ENCODE assay signal across 12 cellular contexts in the genomic region with DNA sequence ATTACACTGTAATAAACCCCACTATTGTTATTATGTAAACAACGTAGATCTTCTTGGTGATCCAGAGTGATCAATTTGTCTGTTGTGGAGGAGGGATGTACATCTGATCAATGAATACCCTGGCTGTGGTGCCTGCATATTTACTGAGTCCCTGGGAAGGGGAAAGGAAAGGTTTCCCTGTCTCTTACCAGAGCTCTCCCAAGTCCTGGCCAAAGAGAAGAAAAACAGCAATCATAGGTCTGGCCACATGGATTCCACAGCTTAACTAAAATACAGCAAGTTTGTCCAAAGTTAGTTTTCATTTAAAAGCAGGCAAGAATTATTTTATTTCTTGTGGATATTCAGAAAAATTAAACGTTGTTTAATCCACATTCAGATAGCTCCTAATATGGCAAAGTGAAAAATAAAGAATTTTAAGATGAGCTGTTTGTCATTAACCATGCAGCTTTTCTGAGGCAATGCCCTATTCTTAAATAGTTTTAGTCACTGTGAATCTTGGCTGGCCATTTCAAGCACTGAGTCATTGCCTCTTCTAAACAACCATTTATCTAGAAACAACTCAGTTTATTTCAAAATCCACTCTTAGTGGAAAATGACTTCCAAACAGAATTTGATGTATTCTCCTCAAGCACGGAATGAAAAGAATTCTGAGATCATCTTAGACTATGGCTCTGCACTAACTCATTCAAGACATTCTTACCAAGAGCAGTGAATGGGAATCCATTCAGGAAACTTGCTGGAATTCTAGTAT.
DNase-seq lines count a peak whose midpoint lies in the region; ATAC-seq, FAIRE-seq and TF ChIP-seq lines count a peak whose summit lies in the region.
"Had no signal": no experiment of that assay in that cellular context is flagged by ENCODE, and none has a peak within 500 bp of the region (broad histone marks: within the 10 kb centered on the region; RNA-seq: fewer than 3 reads in every experiment).

No MANE protein-coding gene starts in this region.

- no peaks in the 10 kb centered on the region for H3K36me3 ChIP-seq in muscle layer of duodenum (ENCODE audit: control insufficient read depth in 1 of 2, insufficient read depth in 2 of 2, low read length in 2 of 2)
- no peaks in the 10 kb centered on the region for H3K36me3 ChIP-seq in thyroid gland
- H3K36me3 ChIP-seq: BE2C, ovary had no signal

- TF ChIP-seq CTCF in A549 (IDR thresholded peaks at IDR 0.05), result no peak
- TF ChIP-seq CTCF in type B pancreatic cell (conservative IDR thresholded peaks at IDR 0.05), result no peak
- no peak for TF ChIP-seq CTCF in thyroid gland (IDR thresholded peaks at IDR 0.05)

- WGBS in A549 (ENCODE audit: missing lambda C conversion rate), result 35% methylated on average over 3 of the region's 3 CpGs
- 58 to 66% methylated on average over 3 of the region's 3 CpGs for WGBS in thyroid gland, 2 donors

- POLR2A ChIA-PET in A549 (lab: Yijun Ruan, JAX), result no interaction called here

- no peaks in the 10 kb centered on the region for H3K36me3 Mint-ChIP-seq in type B pancreatic cell

- intact Hi-C loops in thyroid gland (cut with DNase I), result no loop called here

- ATAC-seq in A549, result peak in 1 of 2 experiments; percentile 60; a peak in 4 of 6 replicates
- ATAC-seq in HG03097 (IDR thresholded peaks at IDR 0.05; ENCODE audit: low FRiP score, unreplicated experiment), result no peak

- CTCF ChIA-PET in A549 (lab: Yijun Ruan, JAX), result no interaction called here

- TF ChIP-seq EP300 in A549 (IDR thresholded peaks at IDR 0.05), result no peak

- H3K9me3 Mint-ChIP-seq in type B pancreatic cell, result no peaks in the 10 kb centered on the region

- H3K4me1 Mint-ChIP-seq in type B pancreatic cell (ENCODE audit: unreplicated experiment), result no peaks in the 10 kb centered on the region

- peak overlapping the region; percentile 40 to 44; a peak in 4 of 6 replicates for H3K27ac ChIP-seq in A549
- H3K27ac ChIP-seq in muscle layer of duodenum (ENCODE audit: low read length), result peak overlapping the region; percentile 85
- H3K27ac ChIP-seq in thyroid gland, result no peak overlapping the region
- H3K27ac ChIP-seq: ovary had no signal

- no peaks in the 10 kb centered on the region for H3K9me3 ChIP-seq in A549
- no peaks in the 10 kb centered on the region for H3K9me3 ChIP-seq in muscle layer of duodenum (ENCODE audit: control insufficient read depth in 1 of 2, low read length in 2 of 2)
- H3K9me3 ChIP-seq in thyroid gland, result no peaks in the 10 kb centered on the region
- H3K9me3 ChIP-seq: BE2C, ovary had no signal

- DNase-seq in A549 (ENCODE audit: low read depth in 1 of 2, low spot score in 1 of 2) (peak in 1 of 2 experiments; percentile 15), NCI-H226 (peak; percentile 86), fibroblast of gingiva (ENCODE audit: low read depth) (peak; percentile 92), type B pancreatic cell (ENCODE audit: extremely low spot score, unreplicated experiment) (no peak), iPS-NIHi7 (ENCODE audit: extremely low spot score) (no peak), thyroid gland (no peak)
- DNase-seq: BE2C, glutamatergic neuron, H7 had no signal

- FAIRE-seq in A549 (lab: Jason Lieb, UNC), result no peak

- no peak for TF ChIP-seq RAD21 in A549 (conservative IDR thresholded peaks at IDR 0.05 in 1 of 2, IDR thresholded peaks at IDR 0.05 in 1 of 2)

- H3K27me3 ChIP-seq in muscle layer of duodenum (ENCODE audit: low read depth, low read length), result no peaks in the 10 kb centered on the region
- H3K27me3 ChIP-seq in thyroid gland, result no peaks in the 10 kb centered on the region
- H3K27me3 ChIP-seq: BE2C, ovary had no signal

- H3K27me3 Mint-ChIP-seq in type B pancreatic cell, result peaks cover 3% of the 10 kb centered on the region

- H3K27ac Mint-ChIP-seq in type B pancreatic cell, result no peak overlapping the region

- no peak overlapping the region for H3K4me3 ChIP-seq in A549
- no peak overlapping the region for H3K4me3 ChIP-seq in muscle layer of duodenum (ENCODE audit: low read depth in 1 of 2, low read length in 2 of 2)
- no peak overlapping the region for H3K4me3 ChIP-seq in thyroid gland (replicated peaks in 1 of 3)
- H3K4me3 ChIP-seq: ovary had no signal

- H3K4me1 ChIP-seq in A549 (peaks cover 12% of the 10 kb centered on the region; the same call in 2 of the 3 replicates), muscle layer of duodenum (ENCODE audit: control insufficient read depth in 1 of 2, insufficient read depth in 2 of 2, low read length in 2 of 2) (peaks cover 2 to 5% of the 10 kb centered on the region in 2 donors), thyroid gland (no peaks in the 10 kb centered on the region)
- H3K4me1 ChIP-seq: BE2C had no signal

- no peak overlapping the region for H3K4me3 Mint-ChIP-seq in type B pancreatic cell

- H3K4me2 ChIP-seq in A549, result peak overlapping the region; percentile 35

- TF ChIP-seq POLR2A in A549 (IDR thresholded peaks at IDR 0.05; ENCODE audit: low read length) (no peak), thyroid gland (IDR thresholded peaks at IDR 0.05) (no peak)

TF ChIP-seq in A549, 52 proteins besides CTCF, POLR2A, EP300 and RAD21:
- TF ChIP-seq FOSL2 (IDR thresholded peaks at IDR 0.05) (no peak), FOSL2 (CRISPR knock-in tag; IDR thresholded peaks at IDR 0.05) (peak; percentile 11; the same call in 1 of the 2 replicates), HMGXB4 (CRISPR knock-in tag; IDR thresholded peaks at IDR 0.05; ENCODE audit: borderline replicate concordance) (no peak), CBX2 (IDR thresholded peaks at IDR 0.05; ENCODE audit: borderline replicate concordance, low read depth) (no peak), JUNB (IDR thresholded peaks at IDR 0.05) (peak; percentile 30; the same call in 1 of the 2 replicates)

Comparison
In these comparisons a context has a peak if more than half of its experiments do, and no peak if none do; other contexts are left out.
1. DNase-seq: peak in NCI-H226 (single experiment) and fibroblast of gingiva (single experiment); none in type B pancreatic cell (single experiment), iPS-NIHi7 (single experiment) and thyroid gland (0 of 2).
2. H3K27ac ChIP-seq: peak in A549 (2 of 2) and muscle layer of duodenum (single experiment); none in thyroid gland (0 of 3).